1 cellular context compared by ENCODE assay signal in genomic region chr19:4182082-4182926, GRCh38.
TF ChIP-seq lines count a peak whose summit lies in the region.

Gene ANKRD24 (plus strand): TSS chr19:4182689. CDS start chr19:4186426, 3,737 bp downstream.
Gene SIRT6 (minus strand): TSS chr19:4182563. CDS start chr19:4182539, 24 bp downstream.

TF ChIP-seq in HEK293, 187 proteins besides CTCF, POLR2A, EP300 and RAD21 (continued from another document and continues in another):
- TF ChIP-seq ZBTB17 (tag by site-specific recombination; IDR thresholded peaks at IDR 0.05) = peak; percentile 85
- no peak for TF ChIP-seq ZNF112 (tag by site-specific recombination; IDR thresholded peaks at IDR 0.05)
- TF ChIP-seq PBX3 (CRISPR knock-in tag; IDR thresholded peaks at IDR 0.05) = 0 out of 2 replicates have a peak, but pooled peaks have one; percentile 62
- TF ChIP-seq BCL6B (tag by site-specific recombination; IDR thresholded peaks at IDR 0.05) = no peak
- no peak for TF ChIP-seq ZNF768 (tag by site-specific recombination; IDR thresholded peaks at IDR 0.05)
- peak; percentile 84 for TF ChIP-seq ZNF692 (tag by site-specific recombination; IDR thresholded peaks at IDR 0.05)
- TF ChIP-seq ZNF433 (tag by site-specific recombination; IDR thresholded peaks at IDR 0.05; ENCODE audit: low read depth) = no peak
- peak; percentile 93 for TF ChIP-seq KLF9 (tag by site-specific recombination; IDR thresholded peaks at IDR 0.05; ENCODE audit: low read depth)
- no peak for TF ChIP-seq ZFP41 (tag by site-specific recombination; IDR thresholded peaks at IDR 0.05; ENCODE audit: borderline replicate concordance)
- peak; percentile 95 for TF ChIP-seq ZNF324 (tag by site-specific recombination; IDR thresholded peaks at IDR 0.05)
- no peak for TF ChIP-seq ZNF311 (tag by site-specific recombination; IDR thresholded peaks at IDR 0.05; ENCODE audit: borderline replicate concordance)
- peak; percentile 90 for TF ChIP-seq HIC1 (tag by site-specific recombination; IDR thresholded peaks at IDR 0.05)
- TF ChIP-seq ZNF623 (tag by site-specific recombination; IDR thresholded peaks at IDR 0.05) = no peak; the same call in 1 of the 2 replicates
- peak; percentile 80 for TF ChIP-seq ZNF610 (tag by site-specific recombination; IDR thresholded peaks at IDR 0.05; ENCODE audit: borderline replicate concordance)
- TF ChIP-seq ZNF398 (tag by site-specific recombination; IDR thresholded peaks at IDR 0.05) = peak; percentile 17; the same call in 1 of the 2 replicates
- no peak for TF ChIP-seq MEIS1 (CRISPR knock-in tag; IDR thresholded peaks at IDR 0.05; ENCODE audit: borderline replicate concordance)
- peak; percentile 51 for TF ChIP-seq ZNF366 (tag by site-specific recombination; conservative IDR thresholded peaks at IDR 0.05)
- TF ChIP-seq PRDM2 (tag by site-specific recombination; IDR thresholded peaks at IDR 0.05; ENCODE audit: borderline replicate concordance) = 0 out of 2 replicates have a peak, but pooled peaks have one; percentile 78
- peak; percentile 60 for TF ChIP-seq YY2 (tag by site-specific recombination; IDR thresholded peaks at IDR 0.05)
- TF ChIP-seq ZNF561 (tag by site-specific recombination; IDR thresholded peaks at IDR 0.05; ENCODE audit: borderline replicate concordance) = peak; percentile 94
- TF ChIP-seq EGR2 (tag by site-specific recombination; IDR thresholded peaks at IDR 0.05; ENCODE audit: low read depth) = peak; percentile 65
- TF ChIP-seq ZNF639 (tag by site-specific recombination; IDR thresholded peaks at IDR 0.05) = peak; percentile 94
- TF ChIP-seq ZNF184 (tag by site-specific recombination; IDR thresholded peaks at IDR 0.05) = no peak
- peak; percentile 94; the same call in 1 of the 2 replicates for TF ChIP-seq ZNF391 (tag by site-specific recombination; IDR thresholded peaks at IDR 0.05; ENCODE audit: borderline replicate concordance, low read depth)
- peak; percentile 99 for TF ChIP-seq KLF16 (tag by site-specific recombination; IDR thresholded peaks at IDR 0.05)
- TF ChIP-seq ZBTB8A (tag by site-specific recombination; IDR thresholded peaks at IDR 0.05) = peak; percentile 68
- peak; percentile 97 for TF ChIP-seq ELK4 (IDR thresholded peaks at IDR 0.05; ENCODE audit: borderline replicate concordance, low read depth, low read length)
- peak; percentile 96 for TF ChIP-seq KLF17 (tag by site-specific recombination; IDR thresholded peaks at IDR 0.05)
- no peak for TF ChIP-seq ZNF140 (tag by site-specific recombination; IDR thresholded peaks at IDR 0.05)
- peak; percentile 77 for TF ChIP-seq ZNF600 (tag by site-specific recombination; IDR thresholded peaks at IDR 0.05)
- TF ChIP-seq BCL11A (tag by site-specific recombination; IDR thresholded peaks at IDR 0.05; ENCODE audit: low read depth) = no peak
- TF ChIP-seq ZBTB11 (tag by site-specific recombination; conservative IDR thresholded peaks at IDR 0.05; ENCODE audit: low read depth) = peak; percentile 97
- peak; percentile 99 for TF ChIP-seq SP3 (tag by site-specific recombination; IDR thresholded peaks at IDR 0.05)
